8 cellular contexts compared by ENCODE assay signal in genomic region chr6:53410508-53411258, GRCh38.
DNase-seq lines count a peak whose midpoint lies in the region; ATAC-seq, FAIRE-seq and TF ChIP-seq lines count a peak whose summit lies in the region.

No MANE protein-coding gene starts in this region.

- H3K27me3 ChIP-seq in WERI-Rb-1 (ENCODE audit: insufficient read depth, low read depth, severe bottlenecking): no peaks in the 10 kb centered on the region
- H3K27me3 ChIP-seq in stomach: no peaks in the 10 kb centered on the region

- intact Hi-C loops in stomach (cut with DNase I; ENCODE audit: low total_unique reads): no loop called here

- no peaks in the 10 kb centered on the region for H3K4me1 ChIP-seq in stomach

- no peak for TF ChIP-seq EP300 in stomach (IDR thresholded peaks at IDR 0.05)

- TF ChIP-seq POLR2A in stomach (IDR thresholded peaks at IDR 0.05): no peak

- TF ChIP-seq CTCF in WERI-Rb-1 (IDR thresholded peaks at IDR 0.05; ENCODE audit: low read depth, low read length) (peak; percentile 83), choroid plexus epithelial cell (conservative IDR thresholded peaks at IDR 0.05; ENCODE audit: low read depth, low read length) (peak; percentile 87), stomach (IDR thresholded peaks at IDR 0.05) (peak in 5 of 7 experiments; percentile 23 to 55 (median 37))

- peak; percentile 97 for ATAC-seq in GM21423 (IDR thresholded peaks at IDR 0.05; ENCODE audit: unreplicated experiment)

- H3K9me3 ChIP-seq in WERI-Rb-1 (ENCODE audit: severe bottlenecking) (no peaks in the 10 kb centered on the region), stomach (no peaks in the 10 kb centered on the region)

- peak; percentile 91 for FAIRE-seq in HTR-8/SVneo (lab: Jason Lieb, UNC)

- 44 to 69% (median 47%) methylated on average over 9 of the region's 9 CpGs for WGBS in stomach, 5 donors

- H3K4me3 ChIP-seq in WERI-Rb-1 (ENCODE audit: low read depth, low read length) (no peak overlapping the region), choroid plexus epithelial cell (ENCODE audit: low read depth, low read length) (no peak overlapping the region), stomach (no peak overlapping the region)

- H3K27ac ChIP-seq in WERI-Rb-1: no peak overlapping the region
- H3K27ac ChIP-seq in stomach: no peak overlapping the region

- DNase-seq in GF-D8 (lab: John Stamatoyannopoulos, UW): peak; percentile 2
- peak; percentile 20 for DNase-seq in HTR-8/SVneo (ENCODE audit: insufficient read length, low spot score)
- peak; percentile 67 for DNase-seq in WERI-Rb-1
- peak; percentile 69 for DNase-seq in choroid plexus epithelial cell (ENCODE audit: low read depth)
- DNase-seq in midbrain (lab: John Stamatoyannopoulos, UW): peak; percentile 48
- peak; percentile 33 for DNase-seq in stomach
- no peak for DNase-seq in NCI-H526 treated with DMSO at 0.1 percent for 48 hours (lab: John Stamatoyannopoulos, UW)

- H3K36me3 ChIP-seq in WERI-Rb-1 (no peaks in the 10 kb centered on the region), stomach (no peaks in the 10 kb centered on the region)

Comparison
In these comparisons a context has a peak if more than half of its experiments do, and no peak if none do; other contexts are left out.
1. CTCF ChIP-seq: peak in every context shown above with its lines; median percentile 87 in choroid plexus epithelial cell; 83 in WERI-Rb-1; 37 in stomach.